16 cellular contexts compared by ENCODE assay signal in genomic region chr20:3111507-3111906, GRCh38. TPM values are rescaled to one million over a fixed set of nuclear protein-coding genes. Genes with fewer than 3 reads are reported as not detected.
A peak's percentile ranks its signal among the peaks of the same experiment; 100 is the strongest.
DNase-seq lines count a peak whose midpoint lies in the region; ATAC-seq, FAIRE-seq and TF ChIP-seq lines count a peak whose summit lies in the region.
"Had no signal": no experiment of that assay in that cellular context is flagged by ENCODE, and none has a peak within 500 bp of the region (broad histone marks: within the 10 kb centered on the region; RNA-seq: fewer than 3 reads in every experiment).

No MANE protein-coding gene starts in this region.

- peak overlapping the region; percentile 0 for H3K27ac Mint-ChIP-seq in stimulated activated effector memory CD8-positive, alpha-beta T cell treated with anti-CD3 and anti-CD28 coated beads, Interleukin-12 subunit alpha, Interleukin-12 subunit beta, amount 100 ng/mL, for 72 hours
- H3K27ac Mint-ChIP-seq: CD4-positive, alpha-beta T cell had no signal

- intact Hi-C loops in HepG2 (cut with micrococcal nuclease; ENCODE audit: unreplicated experiment) (no loop called here), right lobe of liver (cut with DNase I) (loop anchor here in 1 of 2 donors (10.0 kb wide), 1 partner anchor 67 kb away; the partner anchor contains the start of genes GNRH2 and MRPS26)

- H4K91ac ChIP-seq in H1 (replicated peaks; ENCODE audit: insufficient read length, low read length), result no peak overlapping the region

- FAIRE-seq in HepG2 (lab: Jason Lieb, UNC), result no peak
- FAIRE-seq in H1 (lab: Jason Lieb, UNC), result no peak
- no peak for FAIRE-seq in small intestine (lab: Jason Lieb, UNC)
- FAIRE-seq: H54 had no signal

- H3K56ac ChIP-seq in H1 (replicated peaks; ENCODE audit: insufficient read length, low read depth, low read length), result no peak overlapping the region

- H3K23ac ChIP-seq in H1 (ENCODE audit: insufficient read length), result no peak overlapping the region

- no peak overlapping the region for H2BK120ac ChIP-seq in H1 (replicated peaks; ENCODE audit: low read depth, low read length)

- TF ChIP-seq RAD21 in HepG2 (CRISPR knock-in tag; IDR thresholded peaks at IDR 0.05) (no peak), H1 (IDR thresholded peaks at IDR 0.05 in 1 of 2, conservative IDR thresholded peaks at IDR 0.05 in 1 of 2; ENCODE audit: low read depth in 2 of 2, low read length in 2 of 2) (no peak)

- H4K20me1 ChIP-seq in HepG2 (ENCODE audit: insufficient read depth, low read length) (no peaks in the 10 kb centered on the region), H1 (replicated peaks in 1 of 2; ENCODE audit: control insufficient read depth in 1 of 2, insufficient read depth in 2 of 2, low read length in 2 of 2) (peaks cover 1 to 3% of the 10 kb centered on the region in 2 experiments)

- H3K4ac ChIP-seq in H1 (replicated peaks; ENCODE audit: insufficient read length, low read depth, low read length), result no peak overlapping the region

- BruUV-seq in HepG2 (replicated peaks; lab: Mats Ljungman, UMichigan), result no TSS peak

- TF ChIP-seq EP300 in HepG2 (IDR thresholded peaks at IDR 0.05; ENCODE audit: low read depth in 2 of 2, low read length in 2 of 2), result no peak
- TF ChIP-seq EP300 in HepG2 (CRISPR knock-in tag; IDR thresholded peaks at IDR 0.05; ENCODE audit: borderline replicate concordance), result no peak
- TF ChIP-seq EP300 in H1 (IDR thresholded peaks at IDR 0.05; ENCODE audit: borderline replicate concordance in 1 of 2, low read depth in 2 of 2, low read length in 2 of 2), result no peak

- no peak overlapping the region for H3K9ac ChIP-seq in HepG2 (ENCODE audit: insufficient read depth, low read depth, low read length)
- no peak overlapping the region for H3K9ac ChIP-seq in H1 (replicated peaks in 1 of 4; ENCODE audit: extremely low read depth in 1 of 4, low read depth in 3 of 4, low read length in 3 of 4)
- H3K9ac ChIP-seq: BLaER1 had no signal

- H4K5ac ChIP-seq in H1 (ENCODE audit: insufficient read length, low read depth, low read length), result no peak overlapping the region

- H3K4me2 ChIP-seq in HepG2 (ENCODE audit: low read depth, low read length) (no peak overlapping the region), H1 (ENCODE audit: insufficient read depth in 1 of 2, low read depth in 2 of 2, low read length in 2 of 2) (no peak overlapping the region)
- H3K4me2 ChIP-seq: BLaER1 had no signal

- H3K27ac ChIP-seq in HepG2 (ENCODE audit: extremely low read length, insufficient read depth, low read length) (no peak overlapping the region), right lobe of liver (no peak overlapping the region), H1 (ENCODE audit: low read depth, low read length) (no peak overlapping the region), small intestine (ENCODE audit: low read depth in 1 of 2, low read length in 1 of 2) (no peak overlapping the region)
- H3K27ac ChIP-seq: BLaER1 had no signal

- no peak overlapping the region for H2AFZ ChIP-seq in HepG2 (ENCODE audit: low read length)
- no peak overlapping the region for H2AFZ ChIP-seq in H1 (ENCODE audit: low read length)

- H3K4me3 ChIP-seq in HepG2 (replicated peaks in 1 of 3; ENCODE audit: insufficient read depth in 1 of 3, low read depth in 2 of 3, low read length in 3 of 3), result no peak overlapping the region
- H3K4me3 ChIP-seq in right lobe of liver, result no peak overlapping the region
- H3K4me3 ChIP-seq in H1 (ENCODE audit: extremely low read depth in 1 of 4, insufficient read depth in 2 of 4, low read depth in 3 of 4, low read length in 4 of 4), result no peak overlapping the region
- H3K4me3 ChIP-seq in small intestine (ENCODE audit: low read depth in 1 of 2, low read length in 2 of 2), result no peak overlapping the region
- H3K4me3 ChIP-seq: BLaER1 had no signal

- ATAC-seq in HepG2, result no peak
- no peak for ATAC-seq in right lobe of liver
- ATAC-seq in stimulated activated effector memory CD8-positive, alpha-beta T cell treated with anti-CD3 and anti-CD28 coated beads, Interleukin-12 subunit alpha, Interleukin-12 subunit beta, amount 100 ng/mL, for 72 hours, result no peak

- TF ChIP-seq POLR2A in HepG2 (IDR thresholded peaks at IDR 0.05; ENCODE audit: insufficient read depth in 1 of 2, low read depth in 2 of 2, low read length in 2 of 2) (no peak), right lobe of liver (IDR thresholded peaks at IDR 0.05) (no peak), H1 (IDR thresholded peaks at IDR 0.05; ENCODE audit: control extremely low read depth in 1 of 2, low read depth in 2 of 2, low read length in 2 of 2) (no peak)

- TF ChIP-seq CTCF in HepG2 (CRISPR knock-in tag; IDR thresholded peaks at IDR 0.05) (no peak), right lobe of liver (IDR thresholded peaks at IDR 0.05) (no peak), H1 (IDR thresholded peaks at IDR 0.05; ENCODE audit: control extremely low read depth in 1 of 3, insufficient read depth in 1 of 3, low read depth in 1 of 3, low read length in 3 of 3) (no peak)

- H3K27me3 ChIP-seq in HepG2 (ENCODE audit: control insufficient read depth in 1 of 2, insufficient read depth in 2 of 2, low read length in 2 of 2) (no peaks in the 10 kb centered on the region), right lobe of liver (no peaks in the 10 kb centered on the region), H1 (replicated peaks in 1 of 4; ENCODE audit: control insufficient read depth in 3 of 4, extremely low read depth in 1 of 4, insufficient read depth in 3 of 4, low read length in 3 of 4) (no peaks in the 10 kb centered on the region), small intestine (ENCODE audit: control insufficient read depth in 2 of 2, insufficient read depth in 2 of 2, low read length in 2 of 2) (no peaks in the 10 kb centered on the region)
- H3K27me3 ChIP-seq: BLaER1 had no signal

- H3K36me3 Mint-ChIP-seq in stimulated activated effector memory CD8-positive, alpha-beta T cell treated with anti-CD3 and anti-CD28 coated beads, Interleukin-12 subunit alpha, Interleukin-12 subunit beta, amount 100 ng/mL, for 72 hours, result peaks cover 15% of the 10 kb centered on the region

- H3K14ac ChIP-seq in H1 (ENCODE audit: insufficient read length), result no peak overlapping the region

- no peaks in the 10 kb centered on the region for H3K79me1 ChIP-seq in H1 (ENCODE audit: low read depth, low read length)

- H3K4me3 Mint-ChIP-seq in stimulated activated effector memory CD8-positive, alpha-beta T cell treated with anti-CD3 and anti-CD28 coated beads, Interleukin-12 subunit alpha, Interleukin-12 subunit beta, amount 100 ng/mL, for 72 hours, result no peak overlapping the region
- H3K4me3 Mint-ChIP-seq: CD4-positive, alpha-beta T cell; IgD-negative memory B cell had no signal

- POLR2A ChIA-PET in HepG2 (lab: Yijun Ruan, JAX) (no interaction called here), H1 (lab: Charles Lee; ENCODE audit: partially characterized antibody) (interaction anchor here (1.6 kb wide), 1 partner anchor 54 kb away, joined by 4 read pairs; no protein-coding TSS in a partner anchor)

- no peak overlapping the region for H2BK5ac ChIP-seq in H1 (ENCODE audit: low read depth, low read length)

- H3K4me1 Mint-ChIP-seq in stimulated activated effector memory CD8-positive, alpha-beta T cell treated with anti-CD3 and anti-CD28 coated beads, Interleukin-12 subunit alpha, Interleukin-12 subunit beta, amount 100 ng/mL, for 72 hours, result peaks cover 10% of the 10 kb centered on the region

- DNase-seq in HepG2 (ENCODE audit: low spot score), result no peak
- DNase-seq in right lobe of liver, result no peak
- no peak for DNase-seq in H1 (ENCODE audit: low read depth in 1 of 2, low spot score in 2 of 2)
- DNase-seq in stimulated activated effector memory CD8-positive, alpha-beta T cell treated with anti-CD3 and anti-CD28 coated beads, Interleukin-12 subunit alpha, Interleukin-12 subunit beta, amount 100 ng/mL, for 72 hours (ENCODE audit: low spot score in 2 of 2), result no peak
- no peak for DNase-seq in small intestine
- DNase-seq in activated gamma-delta T cell (lab: John Stamatoyannopoulos, UW), result no peak
- DNase-seq: 8988T; AML-193; Calu3; CD4-positive, alpha-beta T cell; DMS 273 treated with DMSO at 0.1 percent for 48 hours had no signal

- H3K18ac ChIP-seq in H1 (ENCODE audit: extremely low read depth, low read length), result no peak overlapping the region

- no peak overlapping the region for H2BK12ac ChIP-seq in H1 (ENCODE audit: low read depth, low read length)

- CTCF ChIA-PET in HepG2 (lab: Yijun Ruan, JAX; ENCODE audit: low intra/inter-chr PET ratio, low total read pairs), result no interaction called here
- CTCF ChIA-PET in H1 (lab: Charles Lee; ENCODE audit: partially characterized antibody), result no interaction called here

- H3K79me2 ChIP-seq in HepG2 (ENCODE audit: insufficient read depth, low read length) (no peaks in the 10 kb centered on the region), H1 (ENCODE audit: control insufficient read depth in 1 of 2, insufficient read depth in 2 of 2, low read length in 2 of 2) (no peaks in the 10 kb centered on the region)

- no peak overlapping the region for H2BK15ac ChIP-seq in H1 (ENCODE audit: low read length)

- no peak overlapping the region for H2BK20ac ChIP-seq in H1 (ENCODE audit: low read length)

- H3K4me1 ChIP-seq in HepG2 (ENCODE audit: insufficient read depth, low read length) (peaks cover 51% of the 10 kb centered on the region), right lobe of liver (peaks cover 0 to 6% (median 3%) of the 10 kb centered on the region in 4 donors), H1 (replicated peaks in 1 of 4; ENCODE audit: control insufficient read depth in 3 of 4, insufficient read depth in 4 of 4, low read length in 3 of 4) (peaks cover 0 to 8% (median under 1%) of the 10 kb centered on the region in 4 experiments; a peak in 4 of 7 replicates), small intestine (ENCODE audit: control insufficient read depth in 2 of 2, insufficient read depth in 1 of 2, low read depth in 1 of 2, low read length in 1 of 2) (no peaks in the 10 kb centered on the region)

- H3K36me3 ChIP-seq in HepG2 (replicated peaks in 1 of 2; ENCODE audit: control insufficient read depth in 1 of 2, insufficient read depth in 2 of 2, low read length in 2 of 2) (peaks cover 0 to 12% of the 10 kb centered on the region in 2 experiments; a peak in 2 of 5 replicates), right lobe of liver (peaks cover 0 to 3% (median under 1%) of the 10 kb centered on the region in 4 donors), H1 (ENCODE audit: control insufficient read depth in 2 of 4, insufficient read depth in 4 of 4, low read length in 3 of 4) (no peaks in the 10 kb centered on the region), small intestine (ENCODE audit: control insufficient read depth in 2 of 2, insufficient read depth in 2 of 2, low read length in 2 of 2) (peaks cover 2 to 8% of the 10 kb centered on the region in 2 donors)

- H4K8ac ChIP-seq in H1 (ENCODE audit: extremely low read depth, insufficient read depth, low read length), result 0 out of 2 replicates have a peak overlapping the region, but pooled peaks have one; percentile 9

- H3K23me2 ChIP-seq in H1 (ENCODE audit: low read depth, low read length), result no peaks in the 10 kb centered on the region

- WGBS in HepG2 (ENCODE audit: low lambda C conversion rate), result 94% methylated on average over 7 of the region's 7 CpGs
- 98% methylated on average over 4 of the region's 7 CpGs for WGBS in right lobe of liver (ENCODE audit: insufficient coverage, low coverage, low lambda C conversion rate, missing lambda C conversion rate)
- WGBS in H1 (ENCODE audit: extremely low coverage in 1 of 2, insufficient coverage in 1 of 2, insufficient read length in 1 of 2, insufficient replicate concordance in 2 of 2, low coverage in 1 of 2, low lambda C conversion rate in 2 of 2, missing lambda C conversion rate in 1 of 2), 2 experiments, result 89% methylated on average over 7 of the region's 7 CpGs; no CpG with 5 or more reads in 1 of the 2 experiments
- 87 to 91% (median 90%) methylated on average over 7 of the region's 7 CpGs for WGBS in small intestine, 3 donors

- H3K9me3 ChIP-seq in HepG2 (ENCODE audit: low read length) (no peaks in the 10 kb centered on the region), right lobe of liver (no peaks in the 10 kb centered on the region), H1 (ENCODE audit: insufficient read depth in 2 of 2, low read depth in 1 of 2, low read length in 1 of 2) (no peaks in the 10 kb centered on the region), small intestine (ENCODE audit: control insufficient read depth, low read depth) (no peaks in the 10 kb centered on the region)
- H3K9me3 ChIP-seq: BLaER1 had no signal

- in situ Hi-C loops in HepG2 (cut with HindIII; ENCODE audit: extremely low pct_ligation_motif_present, low pct_unique_long_range_greater_than_20kb), result loop anchor here (10.0 kb wide), 1 partner anchor 57 kb away; no protein-coding TSS in a partner anchor

- no peaks in the 10 kb centered on the region for H3K9me3 Mint-ChIP-seq in stimulated activated effector memory CD8-positive, alpha-beta T cell treated with anti-CD3 and anti-CD28 coated beads, Interleukin-12 subunit alpha, Interleukin-12 subunit beta, amount 100 ng/mL, for 72 hours
- H3K9me3 Mint-ChIP-seq: CD4-positive, alpha-beta T cell; IgD-negative memory B cell had no signal

- H2AK5ac ChIP-seq in H1 (ENCODE audit: low read depth, low read length), result no peak overlapping the region

RNA-seq across cellular contexts. Expression of gene AVP, which starts 27.0 kb away (rescaled TPM):
- total RNA-seq in HepG2 (2016; rRNA removed; fragmentation: Illumina TruSeq; extraction: Trizol) (not detected in 2 replicates), right lobe of liver (under 1 TPM in 2 of 6 experiments, not detected in 4; 0.74 to 0.93 TPM)
- total RNA-seq in HepG2 (2016; cell fraction: cytosol; rRNA removed; fragmentation: Illumina TruSeq; extraction: Trizol; ENCODE audit: low read depth), result not detected in 2 replicates
- total RNA-seq in HepG2 (2016; cell fraction: insoluble cytoplasmic fraction; rRNA removed; fragmentation: Illumina TruSeq; extraction: Trizol), result not detected in 2 replicates
- total RNA-seq in HepG2 (2016; cell fraction: membrane; rRNA removed; fragmentation: Illumina TruSeq; extraction: Trizol), result not detected in 2 replicates
- not detected in 2 replicates for total RNA-seq in HepG2 (2016; cell fraction: nucleus; rRNA removed; fragmentation: Illumina TruSeq; extraction: Trizol)
- polyA plus RNA-seq in HepG2 (2011; rRNA removed) (0.12 and 0.21 TPM in 2 replicates), H1 (2011; rRNA removed) (0.18 and 0.42 TPM in 2 replicates), small intestine (1 to 10 TPM in 1 of 3 donors, not detected in 2; 2.7 TPM)
- 0.22 and 0.74 TPM in 2 replicates for polyA plus RNA-seq in HepG2 (2011; cell fraction: cytosol; rRNA removed)
- 0.37 and 0.38 TPM in 2 replicates for polyA plus RNA-seq in HepG2 (2011; cell fraction: nucleus; rRNA removed)
- polyA plus RNA-seq in HepG2 (2012), result not detected in 2 replicates
- polyA plus RNA-seq in HepG2 (2016; cell fraction: cytosol; fragmentation: Illumina TruSeq; extraction: Trizol; ENCODE audit: low read depth), result not detected in 2 replicates
- polyA plus RNA-seq in HepG2 (2016; cell fraction: insoluble cytoplasmic fraction; fragmentation: Illumina TruSeq; extraction: Trizol; ENCODE audit: low read depth), result not detected in 2 replicates
- not detected in 2 replicates for polyA plus RNA-seq in HepG2 (2016; cell fraction: membrane; fragmentation: Illumina TruSeq; extraction: Trizol; ENCODE audit: low read depth)
- polyA plus RNA-seq in HepG2 (2016; cell fraction: nucleus; fragmentation: Illumina TruSeq; extraction: Trizol; ENCODE audit: insufficient read depth, low read depth), result not detected in 2 replicates
- not detected in 2 replicates for polyA minus RNA-seq in HepG2 (2011; rRNA and poly(A)+ RNA removed; ENCODE audit: low replicate concordance)
- polyA minus RNA-seq in HepG2 (2011; cell fraction: cytosol; rRNA and poly(A)+ RNA removed), result not detected in 2 replicates
- polyA minus RNA-seq in HepG2 (2011; cell fraction: nucleus; rRNA and poly(A)+ RNA removed), result not detected in 2 replicates
- total RNA-seq in H1 (2021; fragmentation: NEBNext Ultra II Directional; extraction: Animal tissue kit (Norgen Biotek cat#: 25700)), result 0.77 TPM in 1 of 2 replicates, not detected in the other
- polyA plus RNA-seq in H1 (2011; cell fraction: cytosol; rRNA removed), result not detected
- not detected for polyA plus RNA-seq in H1 (2011; cell fraction: nucleus; rRNA removed)
- 0.35 TPM in 1 of 4 replicates, not detected in the others for polyA plus RNA-seq in H1 (2012, experiment 1 of 2)
- polyA plus RNA-seq in H1 (2012, experiment 2 of 2), result not detected
- polyA plus RNA-seq in H1 (2013, experiment 1 of 2), result 0.69 TPM
- 0.28 TPM for polyA plus RNA-seq in H1 (2013, experiment 2 of 2)
- not detected in 2 replicates for polyA minus RNA-seq in H1 (2011; rRNA and poly(A)+ RNA removed)
- polyA minus RNA-seq in H1 (2011; cell fraction: cytosol; rRNA and poly(A)+ RNA removed), result not detected
- not detected for polyA minus RNA-seq in H1 (2011; cell fraction: nucleus; rRNA and poly(A)+ RNA removed)
- total RNA-seq: Calu3, Daoy, HT-29 had no signal
- polyA plus RNA-seq: IgD-negative memory B cell had no signal

RNA-seq across cellular contexts. Expression of gene OXT, which starts 40.1 kb away (rescaled TPM):
- total RNA-seq in HepG2 (2016; rRNA removed; fragmentation: Illumina TruSeq; extraction: Trizol) (not detected in 2 replicates), right lobe of liver (10 to 100 TPM in 2 of 6 experiments, 1 to 10 TPM in 4; 1.8 to 41.2 (median 7.0) TPM)
- total RNA-seq in HepG2 (2016; cell fraction: cytosol; rRNA removed; fragmentation: Illumina TruSeq; extraction: Trizol; ENCODE audit: low read depth), result not detected in 2 replicates
- not detected in 2 replicates for total RNA-seq in HepG2 (2016; cell fraction: insoluble cytoplasmic fraction; rRNA removed; fragmentation: Illumina TruSeq; extraction: Trizol)
- not detected in 2 replicates for total RNA-seq in HepG2 (2016; cell fraction: membrane; rRNA removed; fragmentation: Illumina TruSeq; extraction: Trizol)
- not detected in 2 replicates for total RNA-seq in HepG2 (2016; cell fraction: nucleus; rRNA removed; fragmentation: Illumina TruSeq; extraction: Trizol)
- polyA plus RNA-seq in HepG2 (2011; rRNA removed) (not detected in 2 replicates), H1 (2011; rRNA removed) (not detected in 2 replicates), small intestine (10 to 100 TPM in 2 of 3 donors, 1 to 10 TPM in 1; 2.7 to 45.8 (median 36.2) TPM)
- not detected in 2 replicates for polyA plus RNA-seq in HepG2 (2011; cell fraction: cytosol; rRNA removed)
- not detected in 2 replicates for polyA plus RNA-seq in HepG2 (2011; cell fraction: nucleus; rRNA removed)
- polyA plus RNA-seq in HepG2 (2012), result not detected in 2 replicates
- polyA plus RNA-seq in HepG2 (2016; cell fraction: cytosol; fragmentation: Illumina TruSeq; extraction: Trizol; ENCODE audit: low read depth), result not detected in 2 replicates
- not detected in 2 replicates for polyA plus RNA-seq in HepG2 (2016; cell fraction: insoluble cytoplasmic fraction; fragmentation: Illumina TruSeq; extraction: Trizol; ENCODE audit: low read depth)
- not detected in 2 replicates for polyA plus RNA-seq in HepG2 (2016; cell fraction: membrane; fragmentation: Illumina TruSeq; extraction: Trizol; ENCODE audit: low read depth)
- polyA plus RNA-seq in HepG2 (2016; cell fraction: nucleus; fragmentation: Illumina TruSeq; extraction: Trizol; ENCODE audit: insufficient read depth, low read depth), result not detected in 2 replicates
- not detected in 2 replicates for polyA minus RNA-seq in HepG2 (2011; rRNA and poly(A)+ RNA removed; ENCODE audit: low replicate concordance)
- polyA minus RNA-seq in HepG2 (2011; cell fraction: cytosol; rRNA and poly(A)+ RNA removed), result not detected in 2 replicates
- not detected in 2 replicates for polyA minus RNA-seq in HepG2 (2011; cell fraction: nucleus; rRNA and poly(A)+ RNA removed)
- total RNA-seq in H1 (2021; fragmentation: NEBNext Ultra II Directional; extraction: Animal tissue kit (Norgen Biotek cat#: 25700)), result not detected in 2 replicates
- not detected for polyA plus RNA-seq in H1 (2011; cell fraction: cytosol; rRNA removed)
- not detected for polyA plus RNA-seq in H1 (2011; cell fraction: nucleus; rRNA removed)
- 0.51 to 0.70 TPM in 2 of 4 replicates, not detected in the others for polyA plus RNA-seq in H1 (2012, experiment 1 of 2)
- not detected for polyA plus RNA-seq in H1 (2012, experiment 2 of 2)
- 0.95 TPM for polyA plus RNA-seq in H1 (2013, experiment 1 of 2)
- polyA plus RNA-seq in H1 (2013, experiment 2 of 2), result 0.85 TPM
- polyA minus RNA-seq in H1 (2011; rRNA and poly(A)+ RNA removed), result not detected in 2 replicates
- polyA minus RNA-seq in H1 (2011; cell fraction: cytosol; rRNA and poly(A)+ RNA removed), result not detected
- not detected for polyA minus RNA-seq in H1 (2011; cell fraction: nucleus; rRNA and poly(A)+ RNA removed)
- total RNA-seq: Calu3, Daoy, HT-29 had no signal

RNA-seq across cellular contexts. Expression of gene FASTKD5, which starts 48.2 kb away (rescaled TPM):
- total RNA-seq in HepG2 (2016; rRNA removed; fragmentation: Illumina TruSeq; extraction: Trizol) (46.8 and 63.4 TPM in 2 replicates), right lobe of liver (10 to 100 TPM; 10.3 to 18.2 (median 11.3) TPM)
- 4.3 and 4.6 TPM in 2 replicates for total RNA-seq in HepG2 (2016; cell fraction: cytosol; rRNA removed; fragmentation: Illumina TruSeq; extraction: Trizol; ENCODE audit: low read depth)
- total RNA-seq in HepG2 (2016; cell fraction: insoluble cytoplasmic fraction; rRNA removed; fragmentation: Illumina TruSeq; extraction: Trizol), result 45.4 and 62.9 TPM in 2 replicates
- 15.5 and 16.7 TPM in 2 replicates for total RNA-seq in HepG2 (2016; cell fraction: membrane; rRNA removed; fragmentation: Illumina TruSeq; extraction: Trizol)
- 27.9 and 28.4 TPM in 2 replicates for total RNA-seq in HepG2 (2016; cell fraction: nucleus; rRNA removed; fragmentation: Illumina TruSeq; extraction: Trizol)
- polyA plus RNA-seq in HepG2 (2011; rRNA removed) (34.4 and 36.6 TPM in 2 replicates), H1 (2011; rRNA removed) (8.9 and 12.0 TPM in 2 replicates), small intestine (10 to 100 TPM; 11.3 to 13.7 (median 12.5) TPM)
- 23.0 and 32.0 TPM in 2 replicates for polyA plus RNA-seq in HepG2 (2011; cell fraction: cytosol; rRNA removed)
- polyA plus RNA-seq in HepG2 (2011; cell fraction: nucleus; rRNA removed), result 12.1 and 17.5 TPM in 2 replicates
- polyA plus RNA-seq in HepG2 (2012), result 23.7 and 26.2 TPM in 2 replicates
- polyA plus RNA-seq in HepG2 (2016; cell fraction: cytosol; fragmentation: Illumina TruSeq; extraction: Trizol; ENCODE audit: low read depth), result 2.5 TPM in 2 replicates
- 55.4 and 56.5 TPM in 2 replicates for polyA plus RNA-seq in HepG2 (2016; cell fraction: insoluble cytoplasmic fraction; fragmentation: Illumina TruSeq; extraction: Trizol; ENCODE audit: low read depth)
- polyA plus RNA-seq in HepG2 (2016; cell fraction: membrane; fragmentation: Illumina TruSeq; extraction: Trizol; ENCODE audit: low read depth), result 6.5 and 7.2 TPM in 2 replicates
- 33.3 and 36.2 TPM in 2 replicates for polyA plus RNA-seq in HepG2 (2016; cell fraction: nucleus; fragmentation: Illumina TruSeq; extraction: Trizol; ENCODE audit: insufficient read depth, low read depth)
- polyA minus RNA-seq in HepG2 (2011; rRNA and poly(A)+ RNA removed; ENCODE audit: low replicate concordance), result 24.9 and 38.7 TPM in 2 replicates
- polyA minus RNA-seq in HepG2 (2011; cell fraction: cytosol; rRNA and poly(A)+ RNA removed), result 27.8 and 30.8 TPM in 2 replicates
- polyA minus RNA-seq in HepG2 (2011; cell fraction: nucleus; rRNA and poly(A)+ RNA removed), result 26.4 and 34.6 TPM in 2 replicates
- total RNA-seq in H1 (2021; fragmentation: NEBNext Ultra II Directional; extraction: Animal tissue kit (Norgen Biotek cat#: 25700)), result 21.3 and 25.9 TPM in 2 replicates
- 15.7 TPM for polyA plus RNA-seq in H1 (2011; cell fraction: cytosol; rRNA removed)
- 9.0 TPM for polyA plus RNA-seq in H1 (2011; cell fraction: nucleus; rRNA removed)
- polyA plus RNA-seq in H1 (2012, experiment 1 of 2), result 14.5 to 21.7 TPM (median 17.9 TPM) in 4 replicates
- 3.8 TPM for polyA plus RNA-seq in H1 (2012, experiment 2 of 2)
- 15.4 TPM for polyA plus RNA-seq in H1 (2013, experiment 1 of 2)
- polyA plus RNA-seq in H1 (2013, experiment 2 of 2), result 14.8 TPM
- 28.2 and 34.7 TPM in 2 replicates for polyA minus RNA-seq in H1 (2011; rRNA and poly(A)+ RNA removed)
- polyA minus RNA-seq in H1 (2011; cell fraction: cytosol; rRNA and poly(A)+ RNA removed), result 12.4 TPM
- polyA minus RNA-seq in H1 (2011; cell fraction: nucleus; rRNA and poly(A)+ RNA removed), result 15.7 TPM

RNA-seq across cellular contexts. Expression of gene UBOX5, which starts 48.2 kb away (rescaled TPM):
- 5.4 and 5.6 TPM in 2 replicates for total RNA-seq in HepG2 (2016; rRNA removed; fragmentation: Illumina TruSeq; extraction: Trizol)
- 1.1 and 1.2 TPM in 2 replicates for total RNA-seq in HepG2 (2016; cell fraction: cytosol; rRNA removed; fragmentation: Illumina TruSeq; extraction: Trizol; ENCODE audit: low read depth)
- 4.7 and 5.2 TPM in 2 replicates for total RNA-seq in HepG2 (2016; cell fraction: insoluble cytoplasmic fraction; rRNA removed; fragmentation: Illumina TruSeq; extraction: Trizol)
- total RNA-seq in HepG2 (2016; cell fraction: membrane; rRNA removed; fragmentation: Illumina TruSeq; extraction: Trizol), result 3.0 TPM in 2 replicates
- 3.8 and 4.4 TPM in 2 replicates for total RNA-seq in HepG2 (2016; cell fraction: nucleus; rRNA removed; fragmentation: Illumina TruSeq; extraction: Trizol)
- polyA plus RNA-seq in HepG2 (2011; rRNA removed), result 4.6 and 5.3 TPM in 2 replicates
- polyA plus RNA-seq in HepG2 (2011; cell fraction: cytosol; rRNA removed), result 4.0 and 4.4 TPM in 2 replicates
- polyA plus RNA-seq in HepG2 (2011; cell fraction: nucleus; rRNA removed), result 6.4 and 7.0 TPM in 2 replicates
- 3.5 and 3.7 TPM in 2 replicates for polyA plus RNA-seq in HepG2 (2012)
- polyA plus RNA-seq in HepG2 (2016; cell fraction: cytosol; fragmentation: Illumina TruSeq; extraction: Trizol; ENCODE audit: low read depth), result 0.60 and 0.69 TPM in 2 replicates
- polyA plus RNA-seq in HepG2 (2016; cell fraction: insoluble cytoplasmic fraction; fragmentation: Illumina TruSeq; extraction: Trizol; ENCODE audit: low read depth), result 5.0 and 5.2 TPM in 2 replicates
- 1.2 and 1.6 TPM in 2 replicates for polyA plus RNA-seq in HepG2 (2016; cell fraction: membrane; fragmentation: Illumina TruSeq; extraction: Trizol; ENCODE audit: low read depth)
- 5.2 and 5.3 TPM in 2 replicates for polyA plus RNA-seq in HepG2 (2016; cell fraction: nucleus; fragmentation: Illumina TruSeq; extraction: Trizol; ENCODE audit: insufficient read depth, low read depth)
- 2.1 and 16.1 TPM in 2 replicates for polyA minus RNA-seq in HepG2 (2011; rRNA and poly(A)+ RNA removed; ENCODE audit: low replicate concordance)
- polyA minus RNA-seq in HepG2 (2011; cell fraction: cytosol; rRNA and poly(A)+ RNA removed), result 4.9 and 5.5 TPM in 2 replicates
- polyA minus RNA-seq in HepG2 (2011; cell fraction: nucleus; rRNA and poly(A)+ RNA removed), result 5.0 and 6.8 TPM in 2 replicates
- 1 to 10 TPM; 1.8 to 3.2 (median 2.0) TPM for total RNA-seq in right lobe of liver
- total RNA-seq in H1 (2021; fragmentation: NEBNext Ultra II Directional; extraction: Animal tissue kit (Norgen Biotek cat#: 25700)), result 4.2 and 4.9 TPM in 2 replicates
- polyA plus RNA-seq in H1 (2011; rRNA removed), result 4.0 and 5.2 TPM in 2 replicates
- 3.8 TPM for polyA plus RNA-seq in H1 (2011; cell fraction: cytosol; rRNA removed)
- polyA plus RNA-seq in H1 (2011; cell fraction: nucleus; rRNA removed), result 5.2 TPM
- polyA plus RNA-seq in H1 (2012, experiment 1 of 2), result 3.2 to 3.9 TPM (median 3.6 TPM) in 4 replicates
- 4.6 TPM for polyA plus RNA-seq in H1 (2012, experiment 2 of 2)
- polyA plus RNA-seq in H1 (2013, experiment 1 of 2), result 2.6 TPM
- polyA plus RNA-seq in H1 (2013, experiment 2 of 2), result 2.3 TPM
- polyA minus RNA-seq in H1 (2011; rRNA and poly(A)+ RNA removed), result 5.7 and 7.4 TPM in 2 replicates
- 3.6 TPM for polyA minus RNA-seq in H1 (2011; cell fraction: cytosol; rRNA and poly(A)+ RNA removed)
- 4.1 TPM for polyA minus RNA-seq in H1 (2011; cell fraction: nucleus; rRNA and poly(A)+ RNA removed)
- 1 to 10 TPM; 4.0 to 4.6 (median 4.2) TPM for polyA plus RNA-seq in small intestine
